13 cellular contexts compared by ENCODE assay signal in the genomic region with DNA sequence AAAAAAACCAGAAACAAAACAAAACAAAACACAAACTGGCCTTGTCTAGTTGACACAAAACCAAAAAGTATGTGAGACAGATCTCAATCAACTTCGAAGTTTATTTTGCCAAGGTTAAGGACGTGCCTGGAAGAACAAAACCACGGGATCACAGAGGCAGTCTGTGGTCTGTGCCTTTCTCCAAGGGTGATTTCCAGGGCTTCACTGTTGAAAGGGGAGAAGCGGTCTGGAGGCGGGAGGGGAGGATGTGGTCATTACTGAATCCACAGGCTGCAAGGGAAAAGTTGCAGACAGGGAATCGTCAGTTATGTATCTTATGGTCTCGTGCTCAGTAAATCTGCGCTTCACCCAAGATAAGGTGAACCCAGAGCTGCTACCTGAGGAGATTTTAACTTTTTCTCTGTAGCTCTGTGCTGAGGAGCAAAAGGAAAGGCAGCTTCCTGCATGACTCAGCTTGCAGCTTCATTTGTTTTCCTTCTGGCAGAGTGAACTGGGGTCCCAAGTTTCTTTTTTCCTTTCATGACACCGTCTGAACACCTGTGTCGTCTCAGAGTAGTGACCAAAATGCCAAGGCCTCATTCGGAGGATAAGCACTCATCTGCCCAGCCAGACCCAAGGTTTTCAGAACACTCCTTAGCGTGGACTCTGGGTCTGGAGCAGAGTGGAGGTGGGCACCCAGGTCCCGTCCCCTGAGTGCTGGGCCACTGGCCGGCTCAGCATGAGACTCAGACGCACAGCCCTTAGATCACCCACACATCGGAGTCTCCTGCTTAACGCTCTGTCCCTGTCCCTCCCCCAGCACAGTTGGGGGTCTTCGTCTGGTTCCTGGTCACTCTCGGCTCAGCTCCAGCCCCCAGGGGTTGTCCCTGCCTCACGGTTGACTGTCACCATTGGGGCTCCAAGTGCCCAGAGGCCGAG. TPM values are rescaled to one million over a fixed set of nuclear protein-coding genes. Genes with fewer than 3 reads are reported as not detected.
A peak's percentile ranks its signal among the peaks of the same experiment; 100 is the strongest.
DNase-seq lines count a peak whose midpoint lies in the region; ATAC-seq and TF ChIP-seq lines count a peak whose summit lies in the region.
"Had no signal": no experiment of that assay in that cellular context is flagged by ENCODE, and none has a peak within 500 bp of the region (broad histone marks: within the 10 kb centered on the region; RNA-seq: fewer than 3 reads in every experiment).

No MANE protein-coding gene starts in this region.

- H3K4me3 ChIP-seq in WERI-Rb-1 (ENCODE audit: low read depth, low read length) (no peak overlapping the region), thyroid gland (replicated peaks in 1 of 3) (no peak overlapping the region), psoas muscle (no peak overlapping the region), suprapubic skin (no peak overlapping the region)
- H3K4me3 ChIP-seq: HAP-1 had no signal

- H3K27ac ChIP-seq in WERI-Rb-1 (no peak overlapping the region; the same call in none of the 2 replicates), thyroid gland (peak overlapping the region; percentile 77 to 89 (median 78)), psoas muscle (no peak overlapping the region), suprapubic skin (no peak overlapping the region)

- H3K36me3 ChIP-seq in WERI-Rb-1 (no peaks in the 10 kb centered on the region), thyroid gland (no peaks in the 10 kb centered on the region), psoas muscle (ENCODE audit: insufficient read depth in 1 of 2, low read depth in 1 of 2) (no peaks in the 10 kb centered on the region), suprapubic skin (no peaks in the 10 kb centered on the region)
- H3K36me3 ChIP-seq: HAP-1 had no signal

- TF ChIP-seq POLR2A in thyroid gland (IDR thresholded peaks at IDR 0.05) (no peak), suprapubic skin (IDR thresholded peaks at IDR 0.05) (no peak)

- H3K9me3 ChIP-seq in WERI-Rb-1 (ENCODE audit: severe bottlenecking) (no peaks in the 10 kb centered on the region), thyroid gland (no peaks in the 10 kb centered on the region), psoas muscle (no peaks in the 10 kb centered on the region), suprapubic skin (no peaks in the 10 kb centered on the region)
- H3K9me3 ChIP-seq: HAP-1 had no signal

- no peak for TF ChIP-seq EP300 in suprapubic skin (IDR thresholded peaks at IDR 0.05)

- no peaks in the 10 kb centered on the region for H3K27me3 ChIP-seq in WERI-Rb-1 (ENCODE audit: insufficient read depth, low read depth, severe bottlenecking)
- no peaks in the 10 kb centered on the region for H3K27me3 ChIP-seq in thyroid gland
- H3K27me3 ChIP-seq in psoas muscle (ENCODE audit: insufficient read depth in 3 of 3, low read length in 2 of 3) = no peaks in the 10 kb centered on the region
- H3K27me3 ChIP-seq in suprapubic skin = peaks cover 8% of the 10 kb centered on the region

- intact Hi-C loops in thyroid gland (cut with DNase I) (no loop called here), psoas muscle (cut with DNase I) (no loop called here)

- peak; percentile 26 for DNase-seq in SIG-M5 treated with dmso at 0.1 percent for 504 hours (lab: John Stamatoyannopoulos, UW; ENCODE audit: unreplicated experiment)
- no peak for DNase-seq in SIG-M5 (lab: John Stamatoyannopoulos, UW)
- DNase-seq in WERI-Rb-1 = peak; percentile 41
- peak; percentile 53 for DNase-seq in iPS-NIHi11 (ENCODE audit: low spot score)
- DNase-seq in thyroid gland = peak; percentile 49 to 69
- DNase-seq in psoas muscle = no peak
- DNase-seq in suprapubic skin (ENCODE audit: low spot score in 2 of 2) = no peak
- DNase-seq: erythroblast, NCI-H510A treated with DMSO at 0.1 percent for 48 hours, T1000 had no signal

- 37 to 45% methylated on average over 19 to 20 of the region's 21 CpGs for WGBS in thyroid gland, 2 donors
- 64 to 68% (median 65%) methylated on average over 21 of the region's 21 CpGs for WGBS in psoas muscle, 3 donors
- WGBS in suprapubic skin = 69% methylated on average over 19 of the region's 21 CpGs

- ATAC-seq in psoas muscle (no peak), HG02759 (IDR thresholded peaks at IDR 0.05; ENCODE audit: unreplicated experiment) (no peak)
- ATAC-seq: activated T-helper 17 cell treated with anti-CD3 and anti-CD28 coated beads, Interleukin-2, amount 50 U/mL, for 72 hours had no signal

- TF ChIP-seq CTCF in WERI-Rb-1 (IDR thresholded peaks at IDR 0.05; ENCODE audit: low read depth, low read length) (no peak), thyroid gland (IDR thresholded peaks at IDR 0.05) (no peak), psoas muscle (IDR thresholded peaks at IDR 0.05) (no peak), suprapubic skin (IDR thresholded peaks at IDR 0.05) (no peak)

- H3K4me1 ChIP-seq in thyroid gland = peaks cover 16 to 19% of the 10 kb centered on the region in 2 donors
- no peaks in the 10 kb centered on the region for H3K4me1 ChIP-seq in psoas muscle
- H3K4me1 ChIP-seq in suprapubic skin = no peaks in the 10 kb centered on the region
- H3K4me1 ChIP-seq: HAP-1 had no signal

RNA-seq across cellular contexts. Expression of gene ROPN1L, which starts 25.9 kb away (rescaled TPM):
- total RNA-seq in thyroid gland (1 to 10 TPM in 3 of 4 donors, not detected in 1; 2.0 to 3.0 (median 2.1) TPM), psoas muscle (under 1 TPM in 1 of 4 donors, not detected in 3; 0.25 TPM), suprapubic skin (under 1 TPM in 1 of 4 donors, not detected in 3; 0.81 TPM)
- under 1 TPM in 2 of 3 donors, not detected in 1; 0.16 to 0.38 TPM for polyA plus RNA-seq in psoas muscle

Comparison
In these comparisons a context has a peak if more than half of its experiments do, and no peak if none do; other contexts are left out.
1. DNase-seq: peak in SIG-M5 treated with dmso at 0.1 percent for 504 hours (single experiment), WERI-Rb-1 (single experiment), iPS-NIHi11 (single experiment) and thyroid gland (2 of 2); none in SIG-M5 (single experiment), psoas muscle (0 of 2) and suprapubic skin (0 of 2).
2. H3K27ac ChIP-seq: peak in thyroid gland (3 of 3); none in WERI-Rb-1 (single experiment), psoas muscle (single experiment) and suprapubic skin (single experiment).